Comparison of ENCODE assay signal across 8 cellular contexts in genomic region chr7:32727483-32728411, GRCh38.
DNase-seq lines count a peak whose midpoint lies in the region; ATAC-seq and TF ChIP-seq lines count a peak whose summit lies in the region.
"Not testable (repeated sequence)": the region's sequence is repeated elsewhere in the genome, so short reads cannot be mapped to it uniquely, and the experiment has no call there.

No MANE protein-coding gene starts in this region.

- H3K4me1 ChIP-seq in GM23338 (ENCODE audit: insufficient read depth); muscle layer of colon (ENCODE audit: insufficient read depth, low read length): not testable (repeated sequence)

- not testable (repeated sequence) for H3K9me3 Mint-ChIP-seq in GM23338; stimulated activated naive CD8-positive, alpha-beta T cell treated with anti-CD3 and anti-CD28 coated beads, Interleukin-15, Interleukin-2, amounts not matched to agents 100 ng/mL and 50 ng/mL, for 24 hours

- peak; percentile 59 for ATAC-seq in GM23338

- H3K4me3 ChIP-seq in GM23338 = peak overlapping the region; percentile 68
- H3K4me3 ChIP-seq in fibroblast of pulmonary artery (replicated peaks; ENCODE audit: low read depth, low read length) = peak overlapping the region; percentile 62
- H3K4me3 ChIP-seq in muscle layer of colon (ENCODE audit: low read depth in 1 of 2, low read length in 2 of 2) = peak overlapping the region; percentile 0 to 54

- H2AFZ ChIP-seq in GM23338 = peak overlapping the region; percentile 63; the same call in 1 of the 2 replicates

- not testable (repeated sequence) for H3K9me3 ChIP-seq in muscle layer of colon (ENCODE audit: low read length)

- not testable (repeated sequence) for H3F3A ChIP-seq in GM23338 (replicated peaks; ENCODE audit: low read depth)

- not testable (repeated sequence) for H3K36me3 ChIP-seq in GM23338 (ENCODE audit: insufficient read depth); muscle layer of colon (ENCODE audit: insufficient read depth, low read length)

- H3K9ac ChIP-seq in muscle layer of colon (ENCODE audit: low read length) = not testable (repeated sequence)

- H3K36me3 Mint-ChIP-seq in GM23338 (ENCODE audit: low read depth); stimulated activated naive CD8-positive, alpha-beta T cell treated with anti-CD3 and anti-CD28 coated beads, Interleukin-15, Interleukin-2, amounts not matched to agents 100 ng/mL and 50 ng/mL, for 24 hours (ENCODE audit: low read depth): not testable (repeated sequence)

- peaks cover 24% of the 10 kb centered on the region for H3K27me3 ChIP-seq in GM23338 (ENCODE audit: insufficient read depth)
- not testable (repeated sequence) for H3K27me3 ChIP-seq in muscle layer of colon (ENCODE audit: control insufficient read depth in 1 of 2, insufficient read depth in 2 of 2, low read length in 2 of 2)

- TF ChIP-seq CTCF in GM23338 (conservative IDR thresholded peaks at IDR 0.05; ENCODE audit: low read depth in 2 of 2); fibroblast of pulmonary artery (IDR thresholded peaks at IDR 0.05; ENCODE audit: low read length, missing control alignments): not testable (repeated sequence)

- not testable (repeated sequence) for H3K27ac ChIP-seq in GM23338 (ENCODE audit: low read depth)
- H3K27ac ChIP-seq in muscle layer of colon (ENCODE audit: low read depth, low read length) = peak overlapping the region; percentile 68

- H3K9me2 ChIP-seq in GM23338 (ENCODE audit: insufficient read depth) = not testable (repeated sequence)

- not testable (repeated sequence) for H3K27ac Mint-ChIP-seq in GM23338; stimulated activated naive CD8-positive, alpha-beta T cell treated with anti-CD3 and anti-CD28 coated beads, Interleukin-15, Interleukin-2, amounts not matched to agents 100 ng/mL and 50 ng/mL, for 24 hours

- peaks cover 19% of the 10 kb centered on the region; the same call in 2 of the 3 replicates for H3K4me1 Mint-ChIP-seq in GM23338
- not testable (repeated sequence) for H3K4me1 Mint-ChIP-seq in stimulated activated naive CD8-positive, alpha-beta T cell treated with anti-CD3 and anti-CD28 coated beads, Interleukin-15, Interleukin-2, amounts not matched to agents 100 ng/mL and 50 ng/mL, for 24 hours (ENCODE audit: low read depth)

- not testable (repeated sequence) for H3K79me2 ChIP-seq in GM23338 (replicated peaks; ENCODE audit: insufficient read depth)

- H3K4me3 Mint-ChIP-seq in GM23338 = peak overlapping the region; percentile 82
- peak overlapping the region; percentile 75 for H3K4me3 Mint-ChIP-seq in stimulated activated naive CD8-positive, alpha-beta T cell treated with anti-CD3 and anti-CD28 coated beads, Interleukin-15, Interleukin-2, amounts not matched to agents 100 ng/mL and 50 ng/mL, for 24 hours

- peak; percentile 60 for DNase-seq in ELR (ENCODE audit: low read depth)
- peak; percentile 56 for DNase-seq in GM23338 (ENCODE audit: low spot score)
- peak; percentile 32 for DNase-seq in HuH-7.5 (ENCODE audit: low spot score)
- peak; percentile 38 for DNase-seq in RKO (ENCODE audit: low spot score)
- DNase-seq in activated effector memory CD4-positive, alpha-beta T cell treated with anti-CD3 and anti-CD28 coated beads, Interleukin-2, amount 50 U/mL, for 16 hours = peak; percentile 80
- DNase-seq in fibroblast of pulmonary artery (ENCODE audit: low read depth) = peak; percentile 29

- H3K27me3 Mint-ChIP-seq in GM23338 (ENCODE audit: insufficient read depth, low read depth, poor library complexity) = not testable (repeated sequence)
- H3K27me3 Mint-ChIP-seq in stimulated activated naive CD8-positive, alpha-beta T cell treated with anti-CD3 and anti-CD28 coated beads, Interleukin-15, Interleukin-2, amounts not matched to agents 100 ng/mL and 50 ng/mL, for 24 hours = peaks cover 40% of the 10 kb centered on the region

- H3K4me2 ChIP-seq in GM23338 = peak overlapping the region; percentile 84

- H4K20me1 ChIP-seq in GM23338 (replicated peaks; ENCODE audit: insufficient read depth) = not testable (repeated sequence)

Comparison
In these comparisons a context has a peak if more than half of its experiments do, and no peak if none do; other contexts are left out.
1. DNase-seq: peak in every context shown above with its lines; median percentile 80 in activated effector memory CD4-positive, alpha-beta T cell treated with anti-CD3 and anti-CD28 coated beads, Interleukin-2, amount 50 U/mL, for 16 hours; 60 in ELR; 56 in GM23338; 38 in RKO; 32 in HuH-7.5; 29 in fibroblast of pulmonary artery.